ENCODE assay signal across 11 cellular contexts in genomic region chr5:93717162-93717561, GRCh38. TPM values are rescaled to one million over a fixed set of nuclear protein-coding genes. Genes with fewer than 3 reads are reported as not detected.
DNase-seq lines count a peak whose midpoint lies in the region; ATAC-seq and TF ChIP-seq lines count a peak whose summit lies in the region.
"Had no signal": no experiment of that assay in that cellular context is flagged by ENCODE, and none has a peak within 500 bp of the region (broad histone marks: within the 10 kb centered on the region; RNA-seq: fewer than 3 reads in every experiment).

No MANE protein-coding gene starts in this region.

- no peak overlapping the region for H3K23ac ChIP-seq in mesendoderm (ENCODE audit: low read length)

- H3K36me3 ChIP-seq in right lobe of liver (no peaks in the 10 kb centered on the region), mesendoderm (ENCODE audit: control insufficient read depth, insufficient read depth, low read length) (no peaks in the 10 kb centered on the region)
- H3K36me3 ChIP-seq: gastrocnemius medialis, WERI-Rb-1 had no signal

- peaks cover 0 to 4% (median 0%) of the 10 kb centered on the region in 4 donors for H3K4me1 ChIP-seq in right lobe of liver
- no peaks in the 10 kb centered on the region for H3K4me1 ChIP-seq in mesendoderm (ENCODE audit: control insufficient read depth, low read depth, low read length)
- H3K4me1 ChIP-seq: gastrocnemius medialis had no signal

- H3K4me2 ChIP-seq in mesendoderm (ENCODE audit: low read length), result no peak overlapping the region

- no peaks in the 10 kb centered on the region for H3K79me2 ChIP-seq in mesendoderm (ENCODE audit: control insufficient read depth, insufficient read depth, low read length)

- in situ Hi-C loops in astrocyte of the spinal cord (cut with HindIII; ENCODE audit: low sequenced_read_pairs), result no loop called here

- no peak overlapping the region for H3K56ac ChIP-seq in mesendoderm (ENCODE audit: low read length)

- H2AK5ac ChIP-seq in mesendoderm (ENCODE audit: low read length), result no peak overlapping the region

- H3K79me1 ChIP-seq in mesendoderm (ENCODE audit: low read length), result no peaks in the 10 kb centered on the region

- H3K18ac ChIP-seq in mesendoderm (ENCODE audit: low read length), result no peak overlapping the region

- intact Hi-C loops in right lobe of liver (cut with DNase I), result no loop called here

- peak; percentile 68 to 83 (median 80) for ATAC-seq in right lobe of liver
- ATAC-seq in GM18511 (IDR thresholded peaks at IDR 0.05; ENCODE audit: unreplicated experiment), result no peak
- ATAC-seq: gastrocnemius medialis had no signal

- H4K5ac ChIP-seq in mesendoderm (ENCODE audit: low read length), result no peak overlapping the region

- TF ChIP-seq CTCF in astrocyte of the spinal cord (IDR thresholded peaks at IDR 0.05; ENCODE audit: low read depth, low read length) (no peak), right lobe of liver (IDR thresholded peaks at IDR 0.05) (no peak)

- no peak overlapping the region for H3K9ac ChIP-seq in mesendoderm (ENCODE audit: low read length)

- DNase-seq in DMS53 (lab: John Stamatoyannopoulos, UW), result peak; percentile 60
- peak; percentile 1 for DNase-seq in NCI-H128 (lab: John Stamatoyannopoulos, UW; ENCODE audit: unreplicated experiment)
- peak; percentile 71 for DNase-seq in astrocyte of the spinal cord (ENCODE audit: low read depth, low spot score)
- peak in 2 of 3 donors; percentile 30 to 49 for DNase-seq in right lobe of liver
- DNase-seq in mesendoderm, result no peak
- DNase-seq in UCSD-AML1 (lab: John Stamatoyannopoulos, UW; ENCODE audit: unreplicated experiment), result no peak
- no peak for DNase-seq in AG08395 (ENCODE audit: low spot score)
- DNase-seq: DND-41, gastrocnemius medialis, WERI-Rb-1 had no signal

- no peak overlapping the region for H2BK120ac ChIP-seq in mesendoderm (ENCODE audit: low read depth, low read length)

- H4K8ac ChIP-seq in mesendoderm (ENCODE audit: low read depth, low read length), result no peak overlapping the region

- WGBS in right lobe of liver (ENCODE audit: insufficient coverage, low coverage, low lambda C conversion rate, missing lambda C conversion rate), result 46% methylated on average over 4 of the region's 4 CpGs
- WGBS in mesendoderm (ENCODE audit: extremely low coverage, insufficient coverage, low lambda C conversion rate), result no CpG with 5 or more reads among the region's 4 CpGs

- no peak overlapping the region for H3K4ac ChIP-seq in mesendoderm (ENCODE audit: low read depth, low read length)

- H3K9me3 ChIP-seq in right lobe of liver, result no peaks in the 10 kb centered on the region
- H3K9me3 ChIP-seq: gastrocnemius medialis had no signal

- TF ChIP-seq POLR2A in right lobe of liver (IDR thresholded peaks at IDR 0.05), result no peak

- H2BK15ac ChIP-seq in mesendoderm (replicated peaks; ENCODE audit: low read depth), result no peak overlapping the region

- H3K27ac ChIP-seq in right lobe of liver, result no peak overlapping the region
- no peak overlapping the region for H3K27ac ChIP-seq in mesendoderm (ENCODE audit: low read depth, low read length)
- H3K27ac ChIP-seq: gastrocnemius medialis, WERI-Rb-1 had no signal

- H3K27me3 ChIP-seq in right lobe of liver (no peaks in the 10 kb centered on the region), mesendoderm (ENCODE audit: insufficient read depth, low read length, poor library complexity) (no peaks in the 10 kb centered on the region)
- H3K27me3 ChIP-seq: gastrocnemius medialis had no signal

- H3K4me3 ChIP-seq in astrocyte of the spinal cord (ENCODE audit: low read depth, low read length) (no peak overlapping the region), right lobe of liver (no peak overlapping the region), mesendoderm (ENCODE audit: low read length) (no peak overlapping the region)
- H3K4me3 ChIP-seq: gastrocnemius medialis had no signal

- H2BK5ac ChIP-seq in mesendoderm (ENCODE audit: low read length), result no peak overlapping the region

RNA-seq across cellular contexts. Expression of gene POU5F2, which starts 24.2 kb away (rescaled TPM):
- total RNA-seq in right lobe of liver, result 1 to 10 TPM in 2 of 6 experiments, under 1 TPM in 4; 0.29 to 1.3 (median 0.52) TPM
- under 0.01 TPM for polyA plus RNA-seq in mesendoderm (2013, experiment 1 of 2)
- under 0.01 TPM for polyA plus RNA-seq in mesendoderm (2013, experiment 2 of 2)

Comparison
In these comparisons a context has a peak if more than half of its experiments do, and no peak if none do; other contexts are left out.
1. DNase-seq: peak in DMS53 (single experiment), NCI-H128 (single experiment), astrocyte of the spinal cord (single experiment) and right lobe of liver (2 of 3); none in mesendoderm (single experiment), UCSD-AML1 (single experiment) and AG08395 (single experiment).